ENCODE assay signal across 11 cellular contexts in genomic region chr9:134660407-134660806, GRCh38. TPM values are rescaled to one million over a fixed set of nuclear protein-coding genes. Genes with fewer than 3 reads are reported as not detected.
A peak's percentile ranks its signal among the peaks of the same experiment; 100 is the strongest.
DNase-seq lines count a peak whose midpoint lies in the region; ATAC-seq and TF ChIP-seq lines count a peak whose summit lies in the region.
"Had no signal": no experiment of that assay in that cellular context is flagged by ENCODE, and none has a peak within 500 bp of the region (broad histone marks: within the 10 kb centered on the region; RNA-seq: fewer than 3 reads in every experiment).

No MANE protein-coding gene starts in this region.

- no peaks in the 10 kb centered on the region for H3K9me2 ChIP-seq in PC-3 (replicated peaks; ENCODE audit: low read length)

- H3K4me1 ChIP-seq in PC-3 (ENCODE audit: insufficient read depth, low read length): peaks cover 12% of the 10 kb centered on the region; the same call in 1 of the 2 replicates

- H3K4me1 Mint-ChIP-seq in type B pancreatic cell (ENCODE audit: unreplicated experiment): peaks cover 27% of the 10 kb centered on the region
- H3K4me1 Mint-ChIP-seq: stimulated activated naive B cell treated with anti-CD40 and anti-IgM and Interleukin-4, amounts not matched to agents 10 μg/mL and 1 μg/mL and 100 μg/mL, for 72 hours had no signal

- H3K79me2 ChIP-seq in PC-3 (ENCODE audit: low read length): no peaks in the 10 kb centered on the region

- no peak overlapping the region for H3K4me2 ChIP-seq in PC-3 (ENCODE audit: low read length)

- intact Hi-C loops in PC-3 (cut with micrococcal nuclease): no loop called here

- DNase-seq in stimulated activated CD4-positive, alpha-beta T cell treated with anti-CD3 and anti-CD28 coated beads, Interleukin-15, amount 100 ng/mL, for 24 hours: peak; percentile 27
- DNase-seq in stimulated activated CD4-positive, alpha-beta T cell treated with anti-CD3 and anti-CD28 coated beads, Interleukin-4, amount 100 ng/mL, for 4 hours: no peak
- DNase-seq in PC-3 (peak; percentile 7), fibroblast of the aortic adventitia (ENCODE audit: low read depth) (no peak), type B pancreatic cell (ENCODE audit: extremely low spot score, unreplicated experiment) (no peak), KG1 (lab: John Stamatoyannopoulos, UW) (no peak), putamen (ENCODE audit: low spot score) (no peak)
- DNase-seq: activated T-cell treated with anti-CD3 and anti-CD28 coated beads for 4 hours; foreskin melanocyte; stimulated activated naive B cell treated with anti-CD40 and anti-IgM and Interleukin-4, amounts not matched to agents 10 μg/mL and 1 μg/mL and 100 μg/mL, for 72 hours had no signal

- peaks cover 19% of the 10 kb centered on the region for H3K36me3 Mint-ChIP-seq in type B pancreatic cell

- H3K4me3 Mint-ChIP-seq in type B pancreatic cell: no peak overlapping the region
- H3K4me3 Mint-ChIP-seq: stimulated activated naive B cell treated with anti-CD40 and anti-IgM and Interleukin-4, amounts not matched to agents 10 μg/mL and 1 μg/mL and 100 μg/mL, for 72 hours had no signal

- no peak overlapping the region for H2AFZ ChIP-seq in PC-3 (ENCODE audit: low read length)

- no peaks in the 10 kb centered on the region for H3K9me3 Mint-ChIP-seq in type B pancreatic cell

- no peaks in the 10 kb centered on the region for H3K27me3 ChIP-seq in PC-3 (ENCODE audit: low read length)

- H4K20me1 ChIP-seq in PC-3 (ENCODE audit: low read length): no peaks in the 10 kb centered on the region

- H3K27ac Mint-ChIP-seq in type B pancreatic cell: no peak overlapping the region
- H3K27ac Mint-ChIP-seq: stimulated activated naive B cell treated with anti-CD40 and anti-IgM and Interleukin-4, amounts not matched to agents 10 μg/mL and 1 μg/mL and 100 μg/mL, for 72 hours had no signal

- no peaks in the 10 kb centered on the region for H3K9me3 ChIP-seq in PC-3 (ENCODE audit: low read length)

- CTCF ChIA-PET in PC-3 (lab: Charles Lee): no interaction called here

- no peaks in the 10 kb centered on the region for H3F3A ChIP-seq in PC-3 (ENCODE audit: low read length, unreplicated experiment)

- H3K4me3 ChIP-seq in PC-3 (ENCODE audit: low read length): no peak overlapping the region
- no peak overlapping the region for H3K4me3 ChIP-seq in fibroblast of the aortic adventitia (ENCODE audit: low read depth, low read length)

- H3K27me3 Mint-ChIP-seq in type B pancreatic cell: peaks cover 2% of the 10 kb centered on the region

- H3K9ac ChIP-seq in PC-3 (ENCODE audit: low read length): no peak overlapping the region

- TF ChIP-seq CTCF in PC-3 (conservative IDR thresholded peaks at IDR 0.05; ENCODE audit: low read depth, low read length): peak; percentile 59
- TF ChIP-seq CTCF in fibroblast of the aortic adventitia (IDR thresholded peaks at IDR 0.05; ENCODE audit: insufficient read depth, low read length): peak; percentile 87
- TF ChIP-seq CTCF in type B pancreatic cell (conservative IDR thresholded peaks at IDR 0.05): peak; percentile 75

- POLR2A ChIA-PET in PC-3 (lab: Charles Lee; ENCODE audit: unreplicated experiment): no interaction called here

- ATAC-seq in PC-3: no peak
- no peak for ATAC-seq in GM18517 (IDR thresholded peaks at IDR 0.05; ENCODE audit: unreplicated experiment)
- ATAC-seq: stimulated activated naive B cell treated with anti-CD40 and anti-IgM and Interleukin-4, amounts not matched to agents 10 μg/mL and 1 μg/mL and 100 μg/mL, for 72 hours had no signal

- H3K27ac ChIP-seq in PC-3 (ENCODE audit: low read length): no peak overlapping the region

- no peaks in the 10 kb centered on the region for H3K36me3 ChIP-seq in PC-3 (ENCODE audit: low read depth, low read length)

- BruUV-seq in PC-3 (replicated peaks; lab: Mats Ljungman, UMichigan): no TSS peak

RNA-seq across cellular contexts. Expression of gene COL5A1, which starts 18.8 kb away (rescaled TPM):
- total RNA-seq in PC-3 (2014; rRNA removed): 10.6 and 15.4 TPM in 2 replicates
- total RNA-seq in fibroblast of the aortic adventitia (ENCODE audit: low replicate concordance): 171 and 188 TPM in 2 replicates
- total RNA-seq in type B pancreatic cell (ENCODE audit: low replicate concordance): 16.1 and 112 TPM in 2 replicates

Comparison
In these comparisons a context has a peak if more than half of its experiments do, and no peak if none do; other contexts are left out.
1. DNase-seq: peak in stimulated activated CD4-positive, alpha-beta T cell treated with anti-CD3 and anti-CD28 coated beads, Interleukin-15, amount 100 ng/mL, for 24 hours (single experiment) and PC-3 (single experiment); none in stimulated activated CD4-positive, alpha-beta T cell treated with anti-CD3 and anti-CD28 coated beads, Interleukin-4, amount 100 ng/mL, for 4 hours (0 of 2), fibroblast of the aortic adventitia (single experiment), type B pancreatic cell (single experiment), KG1 (single experiment) and putamen (single experiment).
2. Peak in every context shown above with its lines, with median percentiles within 50 percentile points of each other: CTCF ChIP-seq.